ENCODE assay signal across 9 cellular contexts in genomic region chr6:41723178-41723935, GRCh38. TPM values are rescaled to one million over a fixed set of nuclear protein-coding genes. Genes with fewer than 3 reads are reported as not detected.
A peak's percentile ranks its signal among the peaks of the same experiment; 100 is the strongest.
DNase-seq lines count a peak whose midpoint lies in the region; ATAC-seq and TF ChIP-seq lines count a peak whose summit lies in the region.
"Had no signal": no experiment of that assay in that cellular context is flagged by ENCODE, and none has a peak within 500 bp of the region (broad histone marks: within the 10 kb centered on the region; RNA-seq: fewer than 3 reads in every experiment).

No MANE protein-coding gene starts in this region.

- DNase-seq in NCI-H1436 treated with DMSO at 0.1 percent for 48 hours (lab: John Stamatoyannopoulos, UW): peak; percentile 41
- peak; percentile 44 to 84 (median 50) for DNase-seq in body of pancreas
- DNase-seq in testis: peak; percentile 50
- no peak for DNase-seq in SHP77 treated with DMSO at 0.1 percent for 48 hours (lab: John Stamatoyannopoulos, UW)
- no peak for DNase-seq in CD4-positive, alpha-beta memory T cell

- TF ChIP-seq CTCF in body of pancreas (IDR thresholded peaks at IDR 0.05) (no peak), testis (IDR thresholded peaks at IDR 0.05) (no peak)

- no peaks in the 10 kb centered on the region for H3K9me3 Mint-ChIP-seq in CD4-positive, alpha-beta memory T cell
- H3K9me3 Mint-ChIP-seq: activated naive CD4-positive, alpha-beta T cell treated with anti-CD3 and anti-CD28 coated beads, Interleukin-2, amount 50 U/mL, for 72 hours had no signal

- H3K36me3 ChIP-seq in body of pancreas (replicated peaks in 1 of 2; ENCODE audit: insufficient read depth in 1 of 2, low read depth in 2 of 2) (no peaks in the 10 kb centered on the region), testis (ENCODE audit: low read depth, missing control alignments) (no peaks in the 10 kb centered on the region)
- H3K36me3 ChIP-seq in CD4-positive, alpha-beta memory T cell (ENCODE audit: insufficient read depth, low read length): no peaks in the 10 kb centered on the region

- CTCF ChIA-PET in CD4-positive, alpha-beta memory T cell (lab: Charles Lee; ENCODE audit: partially characterized antibody): interaction anchor here (0.9 kb wide), 1 partner anchor 11 kb away, joined by 4 read pairs; no protein-coding TSS in a partner anchor

- no peaks in the 10 kb centered on the region for H3K27me3 Mint-ChIP-seq in CD4-positive, alpha-beta memory T cell

- 68 to 77% methylated on average over 23 of the region's 23 CpGs for WGBS in body of pancreas, 2 donors
- 54 to 64% methylated on average over 9 to 23 of the region's 23 CpGs for WGBS in testis, 2 donors

- H3K4me1 Mint-ChIP-seq in CD4-positive, alpha-beta memory T cell: peaks cover 9 to 30% (median 25%) of the 10 kb centered on the region in 4 donors

- peaks cover 0 to 3% of the 10 kb centered on the region in 2 donors for H3K36me3 Mint-ChIP-seq in CD4-positive, alpha-beta memory T cell
- H3K36me3 Mint-ChIP-seq: activated naive CD4-positive, alpha-beta T cell treated with anti-CD3 and anti-CD28 coated beads, Interleukin-2, amount 50 U/mL, for 72 hours had no signal

- TF ChIP-seq POLR2A in body of pancreas (IDR thresholded peaks at IDR 0.05): peak in 1 of 3 donors; percentile 25
- TF ChIP-seq POLR2A in testis (IDR thresholded peaks at IDR 0.05): no peak

- intact Hi-C loops in body of pancreas (cut with DNase I): no loop called here
- intact Hi-C loops in testis (cut with DNase I; ENCODE audit: low total_unique reads): no loop called here
- intact Hi-C loops in CD4-positive, alpha-beta memory T cell (cut with micrococcal nuclease): no loop called here

- H3K27ac Mint-ChIP-seq in CD4-positive, alpha-beta memory T cell: peak overlapping the region in 2 of 7 donors; percentile 5 to 7
- H3K27ac Mint-ChIP-seq: activated naive CD4-positive, alpha-beta T cell treated with anti-CD3 and anti-CD28 coated beads, Interleukin-2, amount 50 U/mL, for 72 hours had no signal

- H3K4me3 Mint-ChIP-seq in CD4-positive, alpha-beta memory T cell: no peak overlapping the region

- ATAC-seq in GM18499 (IDR thresholded peaks at IDR 0.05; ENCODE audit: insufficient read depth, unreplicated experiment) (peak; percentile 51), HG02642 (IDR thresholded peaks at IDR 0.05; ENCODE audit: poor library complexity, unreplicated experiment) (peak; percentile 82), body of pancreas (peak; percentile 70)

- H3K27ac ChIP-seq in body of pancreas: peak overlapping the region in 2 of 4 donors; percentile 27 to 63
- H3K27ac ChIP-seq in layer of hippocampus (ENCODE audit: low read depth, low read length): peak overlapping the region; percentile 82
- H3K27ac ChIP-seq in testis: no peak overlapping the region
- H3K27ac ChIP-seq in CD4-positive, alpha-beta memory T cell (ENCODE audit: low read depth, low read length): no peak overlapping the region

- H3K27me3 ChIP-seq in body of pancreas: no peaks in the 10 kb centered on the region
- H3K27me3 ChIP-seq in layer of hippocampus (ENCODE audit: control insufficient read depth, insufficient read depth, low read length): no peaks in the 10 kb centered on the region
- no peaks in the 10 kb centered on the region for H3K27me3 ChIP-seq in testis
- no peaks in the 10 kb centered on the region for H3K27me3 ChIP-seq in CD4-positive, alpha-beta memory T cell (ENCODE audit: insufficient read depth, low read length)

- H3K9me3 ChIP-seq in body of pancreas (no peaks in the 10 kb centered on the region), testis (no peaks in the 10 kb centered on the region)
- H3K9me3 ChIP-seq in CD4-positive, alpha-beta memory T cell (ENCODE audit: control insufficient read depth in 1 of 2, low read length in 2 of 2): no peaks in the 10 kb centered on the region

- no peak overlapping the region for H3K4me3 ChIP-seq in body of pancreas
- no peak overlapping the region for H3K4me3 ChIP-seq in testis
- no peak overlapping the region for H3K4me3 ChIP-seq in CD4-positive, alpha-beta memory T cell (ENCODE audit: low read length in 2 of 2)

- POLR2A ChIA-PET in CD4-positive, alpha-beta memory T cell (lab: Charles Lee; ENCODE audit: partially characterized antibody): no interaction called here

- peaks cover 32% of the 10 kb centered on the region for H3K4me1 ChIP-seq in body of pancreas
- peaks cover 16% of the 10 kb centered on the region for H3K4me1 ChIP-seq in testis
- H3K4me1 ChIP-seq in CD4-positive, alpha-beta memory T cell (ENCODE audit: insufficient read depth, low read length): peaks cover 12% of the 10 kb centered on the region

RNA-seq across cellular contexts. Expression of gene TFEB, which starts 12.1 kb away (rescaled TPM):
- total RNA-seq in body of pancreas: 10 to 100 TPM in 1 of 2 donors, 1 to 10 TPM in 1; 4.9 to 10.1 TPM
- total RNA-seq in testis: 1 to 10 TPM; 4.5 to 5.2 TPM
- 6.3 TPM for polyA plus RNA-seq in testis (ENCODE audit: insufficient read depth, low read depth, low replicate concordance)
- 10 to 100 TPM; 12.2 to 15.7 TPM for total RNA-seq in CD4-positive, alpha-beta memory T cell
- 10 to 100 TPM in 1 of 2 donors, 1 to 10 TPM in 1; 8.2 to 17.6 TPM for polyA plus RNA-seq in CD4-positive, alpha-beta memory T cell

RNA-seq across cellular contexts. Expression of gene PGC, which starts 23.8 kb away (rescaled TPM):
- total RNA-seq in body of pancreas (10 to 100 TPM; 48.8 to 91.1 TPM), testis (1 to 10 TPM in 1 of 2 donors, not detected in 1; 1.3 TPM)
- 0.42 TPM for polyA plus RNA-seq in testis (ENCODE audit: insufficient read depth, low read depth, low replicate concordance)
- not detected for total RNA-seq in CD4-positive, alpha-beta memory T cell
- polyA plus RNA-seq in CD4-positive, alpha-beta memory T cell: not detected
- total RNA-seq: activated naive CD4-positive, alpha-beta T cell treated with anti-CD3 and anti-CD28 coated beads, Interleukin-2, amount 50 U/mL, for 72 hours had no signal

RNA-seq across cellular contexts. Expression of gene FRS3, which starts 56.3 kb away (rescaled TPM):
- 1 to 10 TPM; 2.6 to 5.3 TPM for total RNA-seq in body of pancreas
- 10 to 100 TPM; 33.4 to 34.1 TPM for total RNA-seq in testis
- polyA plus RNA-seq in testis (ENCODE audit: insufficient read depth, low read depth, low replicate concordance): 39.3 TPM
- total RNA-seq in CD4-positive, alpha-beta memory T cell: 1 to 10 TPM; 8.9 to 10.0 TPM
- 1 to 10 TPM; 2.2 to 2.8 TPM for polyA plus RNA-seq in CD4-positive, alpha-beta memory T cell

RNA-seq across cellular contexts. Expression of gene PRICKLE4, which starts 57.2 kb away (rescaled TPM):
- total RNA-seq in body of pancreas: 10 to 100 TPM in 1 of 2 donors, 1 to 10 TPM in 1; 4.4 to 16.8 TPM
- total RNA-seq in testis: 10 to 100 TPM in 1 of 2 donors, 1 to 10 TPM in 1; 1.9 to 10.6 TPM
- not detected for polyA plus RNA-seq in testis (ENCODE audit: insufficient read depth, low read depth, low replicate concordance)
- total RNA-seq in CD4-positive, alpha-beta memory T cell: not detected
- polyA plus RNA-seq in CD4-positive, alpha-beta memory T cell: not detected

Comparison
In these comparisons a context has a peak if more than half of its experiments do, and no peak if none do; other contexts are left out.
1. DNase-seq: peak in NCI-H1436 treated with DMSO at 0.1 percent for 48 hours (single experiment), body of pancreas (4 of 4) and testis (single experiment); none in SHP77 treated with DMSO at 0.1 percent for 48 hours (single experiment) and CD4-positive, alpha-beta memory T cell (0 of 5).
2. RNA of gene PGC, which starts 23.8 kb away (total RNA-seq): 48.8 to 91.1 TPM in body of pancreas; 1.3 TPM in testis and not detected in CD4-positive, alpha-beta memory T cell; every median in the first group is over 10 times any median in the second.
3. Peak in every context shown above with its lines, with median percentiles within 50 percentile points of each other: ATAC-seq.